Comparison of ENCODE assay signal across 8 cellular contexts in the genomic region with DNA sequence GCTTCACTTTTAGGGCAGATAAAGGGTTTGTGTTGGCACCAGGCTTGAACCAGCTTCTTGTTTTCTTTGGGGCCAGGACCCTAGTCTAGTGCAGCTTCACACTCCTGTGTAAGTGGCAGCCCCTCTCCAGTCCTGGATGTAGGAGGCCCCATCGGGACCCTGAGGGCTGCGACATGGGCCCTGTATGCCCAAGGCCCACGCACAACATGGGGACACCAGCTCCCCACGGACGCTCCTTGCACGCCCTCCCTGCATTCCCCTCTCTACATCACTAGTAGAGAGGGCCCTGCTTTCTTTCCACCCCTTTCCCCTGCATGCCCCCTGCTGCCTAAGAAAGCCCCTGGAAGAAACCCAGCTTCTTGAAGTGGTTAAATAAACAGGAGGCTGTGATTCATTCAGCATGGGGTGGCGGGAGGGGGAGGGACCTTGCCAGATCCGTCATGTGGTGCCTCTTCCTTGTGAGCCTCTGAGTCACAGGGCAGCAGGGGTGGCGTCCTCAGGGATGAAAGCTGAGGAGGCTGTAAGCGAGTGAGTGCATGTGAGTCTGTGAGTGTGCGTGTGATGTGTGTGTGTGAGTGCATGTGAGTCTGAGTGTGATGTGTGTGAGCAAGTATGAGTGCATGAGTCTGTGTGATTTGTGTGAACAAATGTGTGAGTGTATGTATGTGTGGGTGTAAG. TPM values are rescaled to one million over a fixed set of nuclear protein-coding genes. Genes with fewer than 3 reads are reported as not detected.
DNase-seq lines count a peak whose midpoint lies in the region; ATAC-seq and TF ChIP-seq lines count a peak whose summit lies in the region.

No MANE protein-coding gene starts in this region.

- intact Hi-C loops in heart right ventricle (cut with DNase I), result loop anchor here in 8 of 10 donors (10.0 kb wide), 5 partner anchors 277 to 447 kb away; a partner anchor contains a TSS

- H3K4me2 ChIP-seq in smooth muscle cell, result peak overlapping the region; percentile 55

- no peaks in the 10 kb centered on the region for H4K20me1 ChIP-seq in smooth muscle cell (ENCODE audit: low read depth)

- H3K27ac ChIP-seq in heart right ventricle (peak overlapping the region in 7 of 10 donors; percentile 7 to 85 (median 43)), smooth muscle cell (ENCODE audit: low read depth) (peak overlapping the region; percentile 95)

- ATAC-seq in activated T-cell treated with anti-CD3 and anti-CD28 coated beads, Interleukin-2, amount 50 U/mL, for 72 hours (replicated peaks in 1 of 2), result peak; percentile 95
- ATAC-seq in heart right ventricle (peak; percentile 86 to 95 (median 92)), GM19467 (IDR thresholded peaks at IDR 0.05; ENCODE audit: unreplicated experiment) (no peak)

- 45 to 55% methylated on average over 11 of the region's 11 CpGs for WGBS in heart right ventricle, 2 donors
- 12% methylated on average over 11 of the region's 11 CpGs for WGBS in smooth muscle cell (ENCODE audit: low lambda C conversion rate)

- peaks cover 21% of the 10 kb centered on the region for H3F3A ChIP-seq in smooth muscle cell (ENCODE audit: low read depth)

- H3K9me3 ChIP-seq in heart right ventricle (no peaks in the 10 kb centered on the region), smooth muscle cell (replicated peaks; ENCODE audit: low read depth) (no peaks in the 10 kb centered on the region)

- no peaks in the 10 kb centered on the region for H3K27me3 ChIP-seq in heart right ventricle
- no peaks in the 10 kb centered on the region for H3K27me3 ChIP-seq in smooth muscle cell (ENCODE audit: low read depth)

- H3K4me3 ChIP-seq in heart right ventricle (no peak overlapping the region), smooth muscle cell (no peak overlapping the region)

- H3K4me1 ChIP-seq in heart right ventricle (peaks cover 0 to 14% (median 12%) of the 10 kb centered on the region in 9 donors), smooth muscle cell (ENCODE audit: low read depth) (peaks cover 13% of the 10 kb centered on the region)

- peaks cover 5% of the 10 kb centered on the region for H3K4me1 Mint-ChIP-seq in activated T-cell treated with anti-CD3 and anti-CD28 coated beads, Interleukin-2, amount 50 U/mL, for 72 hours (ENCODE audit: low read depth)

- no peak overlapping the region for H3K4me3 Mint-ChIP-seq in activated T-cell treated with anti-CD3 and anti-CD28 coated beads, Interleukin-2, amount 50 U/mL, for 72 hours

- H3K36me3 ChIP-seq in heart right ventricle (no peaks in the 10 kb centered on the region), smooth muscle cell (ENCODE audit: low read depth) (no peaks in the 10 kb centered on the region)

- no peaks in the 10 kb centered on the region for H3K27me3 Mint-ChIP-seq in activated T-cell treated with anti-CD3 and anti-CD28 coated beads, Interleukin-2, amount 50 U/mL, for 72 hours (ENCODE audit: low read depth)

- H3K9me3 Mint-ChIP-seq in activated T-cell treated with anti-CD3 and anti-CD28 coated beads, Interleukin-2, amount 50 U/mL, for 72 hours, result no peaks in the 10 kb centered on the region

- H2AFZ ChIP-seq in smooth muscle cell (ENCODE audit: low read depth), result no peak overlapping the region

- TF ChIP-seq CTCF in heart right ventricle (IDR thresholded peaks at IDR 0.05) (no peak), smooth muscle cell (IDR thresholded peaks at IDR 0.05; ENCODE audit: borderline replicate concordance, insufficient read depth, poor library complexity, severe bottlenecking) (no peak)

- H3K79me2 ChIP-seq in smooth muscle cell (ENCODE audit: low read depth), result peaks cover 4% of the 10 kb centered on the region

- no peak overlapping the region for H3K27ac Mint-ChIP-seq in activated T-cell treated with anti-CD3 and anti-CD28 coated beads, Interleukin-2, amount 50 U/mL, for 72 hours

- H3K36me3 Mint-ChIP-seq in activated T-cell treated with anti-CD3 and anti-CD28 coated beads, Interleukin-2, amount 50 U/mL, for 72 hours (ENCODE audit: insufficient read depth in 2 of 2), result no peaks in the 10 kb centered on the region

- peak overlapping the region; percentile 81 for H3K9ac ChIP-seq in smooth muscle cell (ENCODE audit: low read depth)

- DNase-seq in activated T-cell treated with anti-CD3 and anti-CD28 coated beads for 24 hours (ENCODE audit: low read depth), result peak; percentile 37
- no peak for DNase-seq in activated T-cell treated with anti-CD3 and anti-CD28 coated beads, Interleukin-2, amount 50 U/mL, for 1 hour
- DNase-seq in activated T-cell treated with anti-CD3 and anti-CD28 coated beads, Interleukin-2, amount 50 U/mL, for 72 hours, result peak; percentile 62 to 69
- DNase-seq in heart right ventricle, result peak; percentile 82 to 87
- DNase-seq in smooth muscle cell (lab: John Stamatoyannopoulos, UW; ENCODE audit: unreplicated experiment), result peak; percentile 75
- no peak for DNase-seq in RPMI8226
- DNase-seq in GF-D8 (lab: John Stamatoyannopoulos, UW), result no peak

RNA-seq across cellular contexts. Expression of a gene that starts 42.5 kb away (rescaled TPM):
- total RNA-seq in activated T-cell treated with anti-CD3 and anti-CD28 coated beads, Interleukin-2, amount 50 U/mL, for 72 hours, result 10 to 100 TPM; 37.3 to 48.4 TPM
- total RNA-seq in heart right ventricle, result 100 to 1,000 TPM in 2 of 10 donors, 10 to 100 TPM in 8; 72.0 to 112 (median 92.2) TPM
- 100 to 1,000 TPM in 1 of 2 donors, 10 to 100 TPM in 1; 22.0 to 143 TPM for polyA plus RNA-seq in heart right ventricle
- 159 and 194 TPM in 2 replicates for total RNA-seq in smooth muscle cell
- 130 and 132 TPM in 2 replicates for polyA plus RNA-seq in smooth muscle cell

Comparison
In these comparisons a context has a peak if more than half of its experiments do, and no peak if none do; other contexts are left out.
1. DNase-seq: peak in activated T-cell treated with anti-CD3 and anti-CD28 coated beads for 24 hours (single experiment), activated T-cell treated with anti-CD3 and anti-CD28 coated beads, Interleukin-2, amount 50 U/mL, for 72 hours (2 of 2), heart right ventricle (2 of 2) and smooth muscle cell (single experiment); none in activated T-cell treated with anti-CD3 and anti-CD28 coated beads, Interleukin-2, amount 50 U/mL, for 1 hour (single experiment), RPMI8226 (single experiment) and GF-D8 (single experiment).